ENCODE assay signal across 33 cellular contexts in genomic region chr2:232865165-232865564, GRCh38. TPM values are rescaled to one million over a fixed set of nuclear protein-coding genes. Genes with fewer than 3 reads are reported as not detected.
"Had no signal": no experiment of that assay in that cellular context is flagged by ENCODE, and none has a peak within 500 bp of the region (broad histone marks: within the 10 kb centered on the region; RNA-seq: fewer than 3 reads in every experiment).

No MANE protein-coding gene starts in this region.

- H3K9me3 Mint-ChIP-seq: naive thymus-derived CD8-positive, alpha-beta T cell; natural killer cell treated with Interleukin-12 subunit alpha and Interleukin-12 subunit beta and Interleukin-15 and Interleukin-18, amount 100 ng/mL, for 72 hours; nephron progenitor cell; neural crest cell; stimulated activated memory B cell treated with anti-CD40 and anti-IgM and Interleukin-4, amounts not matched to agents 10 μg/mL and 1 μg/mL and 100 μg/mL, for 72 hours; stimulated activated naive CD8-positive, alpha-beta T cell treated with anti-CD3 and anti-CD28 coated beads, Interleukin-15, amount 100 ng/mL, for 72 hours had no signal

- H3K4me1 Mint-ChIP-seq: stimulated activated naive CD8-positive, alpha-beta T cell treated with anti-CD3 and anti-CD28 coated beads, Interleukin-15, amount 100 ng/mL, for 72 hours had no signal

- ATAC-seq: naive thymus-derived CD8-positive, alpha-beta T cell; natural killer cell treated with Interleukin-12 subunit alpha and Interleukin-12 subunit beta and Interleukin-15 and Interleukin-18, amount 100 ng/mL, for 72 hours; psoas muscle; right cardiac atrium; sciatic nerve; stimulated activated memory B cell treated with anti-CD40 and anti-IgM and Interleukin-4, amounts not matched to agents 10 μg/mL and 1 μg/mL and 100 μg/mL, for 72 hours; stimulated activated naive CD8-positive, alpha-beta T cell treated with anti-CD3 and anti-CD28 coated beads, Interleukin-15, amount 100 ng/mL, for 72 hours; stimulated activated naive CD8-positive, alpha-beta T cell treated with anti-CD3 and anti-CD28 coated beads, Interleukin-15, Interleukin-2, amounts not matched to agents 100 U/mL and 50 U/mL, for 24 hours had no signal

- H2AFZ ChIP-seq: parathyroid adenoma had no signal

- H3K4me1 ChIP-seq: psoas muscle, spleen, suprapubic skin, testis, upper lobe of left lung, vagina had no signal

- DNase-seq: naive thymus-derived CD8-positive, alpha-beta T cell; nephron progenitor cell; nucleus accumbens; ovary; posterior cingulate gyrus; psoas muscle; right cardiac atrium; spleen; stimulated activated CD4-positive, alpha-beta T cell treated with anti-CD3 and anti-CD28 coated beads, Interleukin-12 subunit alpha, Interleukin-12 subunit beta, amount 100 ng/mL, for 4 hours; stimulated activated CD4-positive, alpha-beta T cell treated with anti-CD3 and anti-CD28 coated beads, Interleukin-1b, Interleukin-23, amount 100 ng/mL, for 48 hours; stimulated activated CD4-positive, alpha-beta T cell treated with anti-CD3 and anti-CD28 coated beads, Interleukin-4, amount 100 ng/mL, for 1 hour; stimulated activated CD4-positive, alpha-beta T cell treated with anti-CD3 and anti-CD28 coated beads, Interleukin-4, amount 100 ng/mL, for 4 hours; stimulated activated CD8-positive, alpha-beta memory T cell treated with anti-CD3 and anti-CD28 coated beads, Interleukin-4, amount 100 ng/mL, for 48 hours; stimulated activated naive CD4-positive, alpha-beta T cell; stimulated activated naive CD8-positive, alpha-beta T cell treated with anti-CD3 and anti-CD28 coated beads, Interleukin-15, amount 100 ng/mL, for 72 hours; stimulated activated naive CD8-positive, alpha-beta T cell treated with anti-CD3 and anti-CD28 coated beads, Interleukin-15, Interleukin-2, amounts not matched to agents 100 U/mL and 50 U/mL, for 24 hours; substantia nigra; testis; transverse colon; upper lobe of left lung had no signal

- H3K4me3 ChIP-seq: ovary, psoas muscle, skin epidermis, smooth muscle cell, spleen, suprapubic skin, testis, tibial artery, transverse colon, upper lobe of left lung, vagina had no signal

- H3K4me2 ChIP-seq: smooth muscle cell had no signal

- H3K9ac ChIP-seq: parathyroid adenoma had no signal

- H3K79me2 ChIP-seq: parathyroid adenoma had no signal

- H3K27ac Mint-ChIP-seq: natural killer cell treated with Interleukin-12 subunit alpha and Interleukin-12 subunit beta and Interleukin-15 and Interleukin-18, amount 100 ng/mL, for 72 hours; nephron progenitor cell; progenitor cell of endocrine pancreas; stimulated activated memory B cell treated with anti-CD40 and anti-IgM and Interleukin-4, amounts not matched to agents 10 μg/mL and 1 μg/mL and 100 μg/mL, for 72 hours; stimulated activated naive CD8-positive, alpha-beta T cell treated with anti-CD3 and anti-CD28 coated beads, Interleukin-15, amount 100 ng/mL, for 72 hours had no signal

- H3K9me3 ChIP-seq: neutrophil, ovary, psoas muscle, spleen, suprapubic skin, testis, tibial artery, transverse colon, upper lobe of left lung, vagina had no signal

- H3K27me3 ChIP-seq: neutrophil, ovary, spleen, suprapubic skin, testis, tibial artery, transverse colon, upper lobe of left lung, vagina had no signal

- H3K27me3 Mint-ChIP-seq: naive thymus-derived CD8-positive, alpha-beta T cell; natural killer cell treated with Interleukin-12 subunit alpha and Interleukin-12 subunit beta and Interleukin-15 and Interleukin-18, amount 100 ng/mL, for 72 hours; progenitor cell of endocrine pancreas; stimulated activated memory B cell treated with anti-CD40 and anti-IgM and Interleukin-4, amounts not matched to agents 10 μg/mL and 1 μg/mL and 100 μg/mL, for 72 hours; stimulated activated naive CD8-positive, alpha-beta T cell treated with anti-CD3 and anti-CD28 coated beads, Interleukin-15, amount 100 ng/mL, for 72 hours had no signal

- H3K27ac ChIP-seq: neutrophil, ovary, parathyroid adenoma, psoas muscle, skin epidermis, spleen, suprapubic skin, testis, tibial artery, upper lobe of left lung, vagina had no signal

- H3K36me3 ChIP-seq: ovary, transverse colon, vagina had no signal

- H3K36me3 Mint-ChIP-seq: natural killer cell treated with Interleukin-12 subunit alpha and Interleukin-12 subunit beta and Interleukin-15 and Interleukin-18, amount 100 ng/mL, for 72 hours had no signal

- FAIRE-seq: urothelium cell line had no signal

- H3K4me3 Mint-ChIP-seq: naive thymus-derived CD8-positive, alpha-beta T cell; natural killer cell treated with Interleukin-12 subunit alpha and Interleukin-12 subunit beta and Interleukin-15 and Interleukin-18, amount 100 ng/mL, for 72 hours; nephron progenitor cell; neural crest cell; stimulated activated memory B cell treated with anti-CD40 and anti-IgM and Interleukin-4, amounts not matched to agents 10 μg/mL and 1 μg/mL and 100 μg/mL, for 72 hours; stimulated activated naive CD8-positive, alpha-beta T cell treated with anti-CD3 and anti-CD28 coated beads, Interleukin-15, amount 100 ng/mL, for 72 hours had no signal

RNA-seq across cellular contexts. Expression of gene SNORC, which starts 4.9 kb away (rescaled TPM):
- total RNA-seq: vagina had no signal
- polyA plus RNA-seq: naive thymus-derived CD8-positive, alpha-beta T cell had no signal
